ENCODE assay signal across 9 cellular contexts in the genomic region with DNA sequence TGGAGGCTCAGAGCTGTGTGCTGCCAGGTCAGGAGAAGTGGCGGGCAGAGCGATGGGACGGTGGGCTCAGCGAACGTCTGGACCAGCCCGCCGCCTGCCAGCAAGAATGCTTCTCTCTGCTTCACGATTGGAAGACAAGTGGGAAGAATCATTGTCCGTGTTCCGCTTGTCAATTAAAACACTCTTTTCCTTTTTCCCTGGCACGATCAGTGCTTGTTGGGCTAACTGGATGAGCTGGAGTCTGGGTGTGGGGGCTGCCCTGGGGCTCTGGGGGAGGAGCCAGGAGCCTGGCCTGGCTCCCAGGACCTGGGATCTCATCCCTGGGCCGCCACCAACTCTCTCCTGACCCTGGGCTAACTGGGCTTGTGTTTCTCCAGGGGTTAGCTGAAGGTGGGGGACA. TPM values are rescaled to one million over a fixed set of nuclear protein-coding genes. Genes with fewer than 3 reads are reported as not detected.
DNase-seq lines count a peak whose midpoint lies in the region; ATAC-seq and TF ChIP-seq lines count a peak whose summit lies in the region.
"Had no signal": no experiment of that assay in that cellular context is flagged by ENCODE, and none has a peak within 500 bp of the region (broad histone marks: within the 10 kb centered on the region; RNA-seq: fewer than 3 reads in every experiment).

No MANE protein-coding gene starts in this region.

- no peak for ATAC-seq in GM21619 (IDR thresholded peaks at IDR 0.05; ENCODE audit: unreplicated experiment)
- ATAC-seq in activated CD8-positive, alpha-beta T cell treated with anti-CD3 and anti-CD28 coated beads, Interleukin-2, amount 10 ng/mL, durations not matched to agents 7 days and 5 days, result no peak

- no peaks in the 10 kb centered on the region for H3K9me3 Mint-ChIP-seq in activated CD8-positive, alpha-beta T cell treated with anti-CD3 and anti-CD28 coated beads, Interleukin-2, amount 10 ng/mL, durations not matched to agents 7 days and 5 days (ENCODE audit: insufficient read depth)

- H3K27ac ChIP-seq in prostate gland, result peak overlapping the region; percentile 80

- CTCF ChIA-PET in BJ (lab: Yijun Ruan, JAX), result interaction anchor here (0.7 to 2.2 kb wide), 10 partner anchors 16 to 472 kb away, joined by 3 to 12 read pairs (median 5); no protein-coding TSS in a partner anchor
- CTCF ChIA-PET in activated CD8-positive, alpha-beta T cell treated with anti-CD3 and anti-CD28 coated beads, Interleukin-2, amount 10 ng/mL, durations not matched to agents 7 days and 5 days (lab: Charles Lee), result no interaction called here

- POLR2A ChIA-PET in BJ (lab: Charles Lee), result interaction anchor here (0.6 to 1.3 kb wide), 3 partner anchors 11 to 194 kb away, joined by 3 to 4 read pairs (median 3); no protein-coding TSS in a partner anchor
- POLR2A ChIA-PET in activated CD8-positive, alpha-beta T cell treated with anti-CD3 and anti-CD28 coated beads, Interleukin-2, amount 10 ng/mL, durations not matched to agents 7 days and 5 days (lab: Charles Lee), result no interaction called here

- H3K27me3 ChIP-seq in BJ (ENCODE audit: control insufficient read depth, insufficient read depth, low read length) (no peaks in the 10 kb centered on the region), prostate gland (replicated peaks; ENCODE audit: insufficient read depth) (no peaks in the 10 kb centered on the region)

- WGBS in prostate gland, result 17% methylated on average over 12 of the region's 12 CpGs

- H3K4me3 ChIP-seq in BJ (ENCODE audit: low read depth, low read length) (peak overlapping the region; percentile 76), prostate gland (peak overlapping the region; percentile 53 to 56)

- TF ChIP-seq POLR2A in prostate gland (IDR thresholded peaks at IDR 0.05), result no peak

- H3K4me3 Mint-ChIP-seq in activated CD8-positive, alpha-beta T cell treated with anti-CD3 and anti-CD28 coated beads, Interleukin-2, amount 10 ng/mL, durations not matched to agents 7 days and 5 days, result no peak overlapping the region

- TF ChIP-seq CTCF in BJ (IDR thresholded peaks at IDR 0.05; ENCODE audit: insufficient read depth, low read depth, low read length), result no peak
- TF ChIP-seq CTCF in prostate gland (IDR thresholded peaks at IDR 0.05), result no peak

- no peaks in the 10 kb centered on the region for H3K9me3 ChIP-seq in prostate gland

- DNase-seq in BJ (ENCODE audit: low read depth) (no peak), RPMI7951 (ENCODE audit: low read depth) (peak; percentile 81), fibroblast of peridontal ligament (ENCODE audit: extremely low read depth) (peak; percentile 54), prostate gland (ENCODE audit: low spot score) (no peak), posterior vena cava (ENCODE audit: low spot score) (no peak), RKO (ENCODE audit: low spot score) (no peak)
- no peak for DNase-seq in activated CD8-positive, alpha-beta T cell treated with anti-CD3 and anti-CD28 coated beads, Interleukin-2, amount 10 ng/mL, durations not matched to agents 7 days and 5 days
- DNase-seq: NCI-H446 treated with DMSO at 0.1 percent for 48 hours had no signal

- peaks cover 9% of the 10 kb centered on the region for H3K4me1 ChIP-seq in prostate gland (replicated peaks)

- no peaks in the 10 kb centered on the region for H3K4me1 Mint-ChIP-seq in activated CD8-positive, alpha-beta T cell treated with anti-CD3 and anti-CD28 coated beads, Interleukin-2, amount 10 ng/mL, durations not matched to agents 7 days and 5 days (ENCODE audit: low read depth)

- intact Hi-C loops in prostate gland (cut with DNase I), result loop anchor here (5.0 to 10.0 kb wide), 4 partner anchors 61 to 471 kb away; no protein-coding TSS in a partner anchor
- intact Hi-C loops in posterior vena cava (cut with DNase I), result loop anchor here in 1 of 2 donors (5.0 to 10.0 kb wide), 2 partner anchors 189 to 779 kb away; no protein-coding TSS in a partner anchor

- H3K27ac Mint-ChIP-seq in activated CD8-positive, alpha-beta T cell treated with anti-CD3 and anti-CD28 coated beads, Interleukin-2, amount 10 ng/mL, durations not matched to agents 7 days and 5 days, result no peak overlapping the region

- peaks cover 16% of the 10 kb centered on the region for H3K27me3 Mint-ChIP-seq in activated CD8-positive, alpha-beta T cell treated with anti-CD3 and anti-CD28 coated beads, Interleukin-2, amount 10 ng/mL, durations not matched to agents 7 days and 5 days (ENCODE audit: low read depth)

- H3K36me3 ChIP-seq in BJ (ENCODE audit: control insufficient read depth, insufficient read depth, low read length) (peaks cover 16% of the 10 kb centered on the region), prostate gland (no peaks in the 10 kb centered on the region)

- no peaks in the 10 kb centered on the region for H3K36me3 Mint-ChIP-seq in activated CD8-positive, alpha-beta T cell treated with anti-CD3 and anti-CD28 coated beads, Interleukin-2, amount 10 ng/mL, durations not matched to agents 7 days and 5 days (ENCODE audit: low read depth)

RNA-seq across cellular contexts. Expression of gene COL5A1, which starts 1.7 kb away (rescaled TPM):
- 170 and 251 TPM in 2 replicates for polyA plus RNA-seq in BJ (2011; rRNA removed)
- polyA minus RNA-seq in BJ (2011; rRNA and poly(A)+ RNA removed), result 213 and 249 TPM in 2 replicates
- 138 and 179 TPM in 2 replicates for total RNA-seq in RPMI7951 (2014; rRNA removed; shearing (Covaris generic))
- 10 to 100 TPM; 16.9 to 36.0 TPM for total RNA-seq in prostate gland
- total RNA-seq in posterior vena cava, result 100 to 1,000 TPM in 1 of 2 donors, 10 to 100 TPM in 1; 71.1 to 196 TPM
- under 1 TPM; 0.05 to 0.08 TPM for total RNA-seq in activated CD8-positive, alpha-beta T cell treated with anti-CD3 and anti-CD28 coated beads, Interleukin-2, amount 10 ng/mL, durations not matched to agents 7 days and 5 days

Comparison
In these comparisons a context has a peak if more than half of its experiments do, and no peak if none do; other contexts are left out.
1. DNase-seq: peak in RPMI7951 (single experiment) and fibroblast of peridontal ligament (single experiment); none in BJ (single experiment), prostate gland (single experiment), posterior vena cava (single experiment), RKO (single experiment) and activated CD8-positive, alpha-beta T cell treated with anti-CD3 and anti-CD28 coated beads, Interleukin-2, amount 10 ng/mL, durations not matched to agents 7 days and 5 days (single experiment).
2. RNA of gene COL5A1, which starts 1.7 kb away (total RNA-seq): 71.1 to 196 TPM in posterior vena cava, 138 to 179 TPM in RPMI7951 and 16.9 to 36.0 TPM in prostate gland; 0.05 to 0.08 TPM in activated CD8-positive, alpha-beta T cell treated with anti-CD3 and anti-CD28 coated beads, Interleukin-2, amount 10 ng/mL, durations not matched to agents 7 days and 5 days; every median in the first group is over 10 times any median in the second.